In genomic region chr19:16619456-16619855, GRCh38 we compare ENCODE assay signal across 1 cellular context.
TF ChIP-seq lines count a peak whose summit lies in the region.

No MANE protein-coding gene starts in this region.

TF ChIP-seq in GM12878, 131 proteins besides CTCF, POLR2A, EP300 and RAD21:
- TF ChIP-seq E2F8 (IDR thresholded peaks at IDR 0.05; ENCODE audit: low read depth, partially characterized antibody) (no peak), MYB (IDR thresholded peaks at IDR 0.05; ENCODE audit: borderline replicate concordance, low read depth, low read length) (no peak), LARP7 (IDR thresholded peaks at IDR 0.05) (no peak), ZNF592 (IDR thresholded peaks at IDR 0.05) (no peak)
